ENCODE assay signal across 17 cellular contexts in the genomic region with DNA sequence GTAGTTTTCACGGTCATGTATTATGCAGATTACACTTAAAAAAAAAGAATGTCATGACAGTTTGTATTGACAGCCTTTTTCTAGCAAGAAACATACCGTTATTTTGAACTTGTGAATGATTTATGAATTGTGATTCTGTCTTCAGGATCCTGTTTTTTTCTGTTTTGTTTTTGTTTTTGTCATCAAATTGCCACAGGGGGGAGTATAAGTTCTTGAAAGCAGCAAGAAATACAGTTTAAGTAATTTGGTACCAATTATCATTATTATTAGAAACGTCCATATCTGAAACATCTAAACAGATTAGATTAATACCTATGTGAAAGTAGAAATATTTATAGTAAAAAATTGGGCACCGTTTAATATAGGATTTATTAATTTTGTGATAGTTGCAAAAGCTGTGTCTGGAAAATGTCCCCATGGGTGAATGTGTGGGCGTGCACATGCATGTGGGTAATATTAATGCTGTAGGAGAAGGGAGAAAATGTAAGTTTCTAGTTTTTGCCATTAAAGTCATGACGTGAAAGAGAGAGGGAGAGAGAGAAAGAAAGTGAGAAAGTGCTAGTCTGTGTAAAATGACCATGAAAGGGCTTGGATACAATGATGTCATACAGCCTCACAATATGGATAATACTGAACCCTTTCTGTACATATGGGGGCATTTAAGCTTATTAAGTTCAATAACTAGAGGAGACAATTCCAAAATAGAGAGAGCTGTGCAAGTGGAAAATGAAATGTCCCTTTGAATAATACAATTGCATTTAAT. TPM values are rescaled to one million over a fixed set of nuclear protein-coding genes. Genes with fewer than 3 reads are reported as not detected.
A peak's percentile ranks its signal among the peaks of the same experiment; 100 is the strongest.
DNase-seq lines count a peak whose midpoint lies in the region; ATAC-seq and TF ChIP-seq lines count a peak whose summit lies in the region.
"Had no signal": no experiment of that assay in that cellular context is flagged by ENCODE, and none has a peak within 500 bp of the region (broad histone marks: within the 10 kb centered on the region; RNA-seq: fewer than 3 reads in every experiment).

No MANE protein-coding gene starts in this region.

- no peak overlapping the region for H3K4me3 ChIP-seq in left ventricle myocardium inferior
- no peak overlapping the region for H3K4me3 ChIP-seq in SK-N-SH (ENCODE audit: low read depth in 2 of 2, low read length in 1 of 2)

- H3K4me3 Mint-ChIP-seq in type B pancreatic cell = no peak overlapping the region
- H3K4me3 Mint-ChIP-seq: activated T-cell treated with anti-CD3 and anti-CD28 coated beads, Interleukin-2, amount 50 U/mL, for 24 hours; naive B cell; T-cell had no signal

- H3K4me1 ChIP-seq in left ventricle myocardium inferior (peaks cover under 1% of the 10 kb centered on the region), SK-N-SH (ENCODE audit: control insufficient read depth in 1 of 2, insufficient read depth in 2 of 2, low read depth in 1 of 2, low read length in 1 of 2) (peaks cover 0 to under 1% of the 10 kb centered on the region in 2 experiments; a peak in 1 of 4 replicates), foreskin keratinocyte (no peaks in the 10 kb centered on the region)

- H3K27me3 ChIP-seq in left ventricle myocardium inferior (ENCODE audit: low read depth) (no peaks in the 10 kb centered on the region), SK-N-SH (ENCODE audit: insufficient read depth) (no peaks in the 10 kb centered on the region), foreskin keratinocyte (no peaks in the 10 kb centered on the region)

- H3K9me3 ChIP-seq in left ventricle myocardium inferior (replicated peaks) (no peaks in the 10 kb centered on the region), SK-N-SH (no peaks in the 10 kb centered on the region)

- no peaks in the 10 kb centered on the region for H3K27me3 Mint-ChIP-seq in type B pancreatic cell

- no peak for DNase-seq in left ventricle myocardium inferior
- DNase-seq in Right ventricle myocardium inferior (ENCODE audit: missing footprints) = no peak
- DNase-seq in SK-N-SH = no peak
- DNase-seq in foreskin keratinocyte = no peak
- no peak for DNase-seq in type B pancreatic cell (ENCODE audit: extremely low spot score, unreplicated experiment)
- no peak for DNase-seq in COLO829 (ENCODE audit: low spot score)
- DNase-seq: activated CD4-positive, alpha-beta T cell treated with anti-CD3 and anti-CD28 coated beads for 1 hour; activated T-cell treated with anti-CD3 and anti-CD28 coated beads, Interleukin-2, amount 50 U/mL, for 24 hours; anterior cingulate cortex; GDM1; naive B cell; NCI-H1417; NK-92 treated with Interleukin-12 subunit alpha and Interleukin-12 subunit beta, amount 100 ng/mL, for 24 hours; stimulated activated CD4-positive, alpha-beta T cell treated with anti-CD3 and anti-CD28 coated beads, Interleukin-12 subunit alpha, Interleukin-12 subunit beta, amount 100 ng/mL, for 4 hours; T-cell had no signal

- H4K20me1 ChIP-seq in SK-N-SH (ENCODE audit: insufficient read depth) = no peaks in the 10 kb centered on the region

- TF ChIP-seq RAD21 in SK-N-SH (IDR thresholded peaks at IDR 0.05; ENCODE audit: low read length) = peak; percentile 37

- 26% methylated on average over 6 of the region's 6 CpGs for WGBS in SK-N-SH (ENCODE audit: low lambda C conversion rate)

- H3K4me1 Mint-ChIP-seq in type B pancreatic cell (ENCODE audit: unreplicated experiment) = peaks cover under 1% of the 10 kb centered on the region
- H3K4me1 Mint-ChIP-seq: naive B cell, T-cell had no signal

- no peaks in the 10 kb centered on the region for H3K79me2 ChIP-seq in SK-N-SH (ENCODE audit: insufficient read depth)

- H3K27ac ChIP-seq in left ventricle myocardium inferior (replicated peaks) (no peak overlapping the region), SK-N-SH (ENCODE audit: low read depth in 2 of 2, low read length in 1 of 2) (peak overlapping the region in 1 of 2 experiments; percentile 41; a peak in 1 of 4 replicates), foreskin keratinocyte (no peak overlapping the region)

- TF ChIP-seq EP300 in SK-N-SH (IDR thresholded peaks at IDR 0.05; ENCODE audit: borderline replicate concordance in 1 of 2, low read depth in 1 of 2, low read length in 1 of 2) = no peak

- POLR2A ChIA-PET in SK-N-SH (lab: Yijun Ruan, JAX) = no interaction called here

- peak overlapping the region; percentile 58; the same call in 1 of the 2 replicates for H2AFZ ChIP-seq in SK-N-SH (ENCODE audit: low read depth)

- H3K27ac Mint-ChIP-seq in type B pancreatic cell = no peak overlapping the region
- H3K27ac Mint-ChIP-seq: activated T-cell treated with anti-CD3 and anti-CD28 coated beads, Interleukin-2, amount 50 U/mL, for 24 hours; naive B cell; T-cell had no signal

- H3K36me3 ChIP-seq in left ventricle myocardium inferior (no peaks in the 10 kb centered on the region), SK-N-SH (replicated peaks in 1 of 2; ENCODE audit: control insufficient read depth in 1 of 2, insufficient read depth in 2 of 2, low read length in 1 of 2) (no peaks in the 10 kb centered on the region)

- CTCF ChIA-PET in SK-N-SH (lab: Yijun Ruan, JAX) = no interaction called here

- no peaks in the 10 kb centered on the region for H3F3A ChIP-seq in SK-N-SH (replicated peaks; ENCODE audit: insufficient read depth)

- no peak overlapping the region; the same call in 1 of the 2 replicates for H3K9ac ChIP-seq in SK-N-SH

- no peak overlapping the region for H3K4me2 ChIP-seq in SK-N-SH

- no peaks in the 10 kb centered on the region for H3K36me3 Mint-ChIP-seq in type B pancreatic cell
- H3K36me3 Mint-ChIP-seq: naive B cell, T-cell had no signal

- H3K9me3 Mint-ChIP-seq in type B pancreatic cell = peaks cover 5% of the 10 kb centered on the region
- H3K9me3 Mint-ChIP-seq: activated T-cell treated with anti-CD3 and anti-CD28 coated beads, Interleukin-2, amount 50 U/mL, for 24 hours; naive B cell; T-cell had no signal

- H3K9me2 ChIP-seq in SK-N-SH = no peaks in the 10 kb centered on the region

- no peak for ATAC-seq in Right ventricle myocardium inferior
- no peak for ATAC-seq in foreskin keratinocyte
- ATAC-seq in GM18511 (IDR thresholded peaks at IDR 0.05; ENCODE audit: unreplicated experiment) = no peak
- ATAC-seq in GM18861 (IDR thresholded peaks at IDR 0.05; ENCODE audit: unreplicated experiment) = no peak
- ATAC-seq: T-cell had no signal

- intact Hi-C loops in left ventricle myocardium inferior (cut with micrococcal nuclease) (no loop called here), Right ventricle myocardium inferior (cut with DNase I) (no loop called here)

- peak; percentile 42 for TF ChIP-seq CTCF in left ventricle myocardium inferior (IDR thresholded peaks at IDR 0.05; ENCODE audit: borderline replicate concordance)
- TF ChIP-seq CTCF in SK-N-SH (IDR thresholded peaks at IDR 0.05) = peak; percentile 61
- peak; percentile 58 for TF ChIP-seq CTCF in foreskin keratinocyte (conservative IDR thresholded peaks at IDR 0.05)
- peak; percentile 50 for TF ChIP-seq CTCF in type B pancreatic cell (conservative IDR thresholded peaks at IDR 0.05)

TF ChIP-seq in SK-N-SH, 30 proteins besides CTCF, POLR2A, EP300 and RAD21:
- no peak for TF ChIP-seq FOXM1 (IDR thresholded peaks at IDR 0.05; ENCODE audit: low read depth)

RNA-seq across cellular contexts. Expression of a gene that starts 9.4 kb away (rescaled TPM):
- 33.0 TPM for total RNA-seq in left ventricle myocardium inferior
- total RNA-seq in Right ventricle myocardium inferior = 12.5 TPM
- polyA plus RNA-seq in SK-N-SH (2012; rRNA removed) = 486 and 709 TPM in 2 replicates
- polyA plus RNA-seq in SK-N-SH (2012; cell fraction: cytosol; rRNA removed) = 749 and 798 TPM in 2 replicates
- polyA plus RNA-seq in SK-N-SH (2012; cell fraction: nucleus; rRNA removed) = 877 and 1,310 TPM in 2 replicates
- total RNA-seq in foreskin keratinocyte = 57.2 and 61.1 TPM in 2 replicates
- polyA plus RNA-seq in foreskin keratinocyte = 46.4 and 53.1 TPM in 2 replicates
- total RNA-seq in type B pancreatic cell (ENCODE audit: low replicate concordance) = 33.8 and 75.5 TPM in 2 replicates
